16 cellular contexts compared by ENCODE assay signal in the genomic region with DNA sequence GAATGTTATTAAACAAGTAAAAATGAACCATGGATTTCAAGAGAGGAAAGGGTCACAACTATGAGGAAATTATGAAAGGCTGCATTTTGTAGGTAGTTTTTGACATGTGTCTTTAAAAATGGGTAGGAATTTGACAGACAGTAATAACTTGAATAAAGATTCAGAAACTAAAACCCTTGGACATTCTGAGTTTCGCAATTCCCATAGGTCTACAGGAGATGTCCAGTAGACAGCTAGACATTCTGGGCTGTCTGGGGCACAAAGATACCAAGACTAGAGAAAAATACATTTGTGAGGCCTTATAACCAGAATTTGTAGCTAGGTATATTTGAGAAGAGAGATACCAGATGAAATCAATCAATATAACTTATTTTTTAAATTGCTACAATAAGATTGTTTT. TPM values are rescaled to one million over a fixed set of nuclear protein-coding genes. Genes with fewer than 3 reads are reported as not detected.
DNase-seq lines count a peak whose midpoint lies in the region; ATAC-seq, FAIRE-seq and TF ChIP-seq lines count a peak whose summit lies in the region.
"Had no signal": no experiment of that assay in that cellular context is flagged by ENCODE, and none has a peak within 500 bp of the region (broad histone marks: within the 10 kb centered on the region; RNA-seq: fewer than 3 reads in every experiment).

No MANE protein-coding gene starts in this region.

- CTCF ChIA-PET in A549 (lab: Yijun Ruan, JAX), result interaction anchor here (1.0 kb wide), 1 partner anchor 9 kb away, joined by 4 read pairs; no protein-coding TSS in a partner anchor

- TF ChIP-seq CTCF in A549 (IDR thresholded peaks at IDR 0.05), result no peak
- no peak for TF ChIP-seq CTCF in foreskin fibroblast (IDR thresholded peaks at IDR 0.05; ENCODE audit: low read depth, low read length)

- no peak overlapping the region for H3K4me2 ChIP-seq in A549
- H3K4me2 ChIP-seq: BLaER1 had no signal

- ATAC-seq in A549, result no peak

- H3K27ac ChIP-seq in A549, result no peak overlapping the region
- H3K27ac ChIP-seq: BLaER1 had no signal

- DNase-seq in A549 (ENCODE audit: low read depth in 1 of 2, low spot score in 1 of 2), result no peak
- DNase-seq in iris pigment epithelial cell (ENCODE audit: low read depth), result peak; percentile 21
- DNase-seq in foreskin fibroblast, result no peak
- no peak for DNase-seq in activated T-cell treated with anti-CD3 and anti-CD28 coated beads for 4 hours
- no peak for DNase-seq in RKO (ENCODE audit: low spot score)
- DNase-seq: AML-193; CD4-positive, alpha-beta memory T cell; DMS153; DMS79 treated with DMSO at 0.1 percent for 48 hours; GF-D8; GOT3; H7; KBM-7 had no signal

- 91% methylated on average over 1 of the region's 1 CpG for WGBS in A549 (ENCODE audit: missing lambda C conversion rate)

- no peak for TF ChIP-seq EP300 in A549 (IDR thresholded peaks at IDR 0.05)
- TF ChIP-seq EP300 in Ishikawa (IDR thresholded peaks at IDR 0.05; ENCODE audit: borderline replicate concordance), result no peak

- TF ChIP-seq POLR2A in A549 (IDR thresholded peaks at IDR 0.05; ENCODE audit: low read length), result no peak

- peaks cover 8% of the 10 kb centered on the region; the same call in 2 of the 3 replicates for H3K4me1 ChIP-seq in A549
- H3K4me1 ChIP-seq: BLaER1 had no signal

- no peak for FAIRE-seq in A549 (lab: Jason Lieb, UNC)
- FAIRE-seq: A204.1 had no signal

- no peak overlapping the region for H3K4me3 ChIP-seq in A549
- no peak overlapping the region for H3K4me3 ChIP-seq in foreskin fibroblast (ENCODE audit: low read depth in 1 of 2, low read length in 2 of 2)
- H3K4me3 ChIP-seq: BLaER1 had no signal

- H3K9me3 ChIP-seq in A549, result no peaks in the 10 kb centered on the region
- H3K9me3 ChIP-seq: BLaER1 had no signal

- TF ChIP-seq RAD21 in A549 (conservative IDR thresholded peaks at IDR 0.05 in 1 of 2, IDR thresholded peaks at IDR 0.05 in 1 of 2) (no peak), Ishikawa (IDR thresholded peaks at IDR 0.05; ENCODE audit: low read depth) (no peak)

- POLR2A ChIA-PET in A549 (lab: Yijun Ruan, JAX), result no interaction called here

TF ChIP-seq in A549, 52 proteins besides CTCF, POLR2A, EP300 and RAD21:
- TF ChIP-seq RARB (CRISPR knock-in tag; IDR thresholded peaks at IDR 0.05), result no peak
- TF ChIP-seq CEBPB (IDR thresholded peaks at IDR 0.05), result peak; percentile 14 to 24; a peak in 1 of 4 replicates

TF ChIP-seq in Ishikawa, 13 proteins besides CTCF, POLR2A, EP300 and RAD21:
- TF ChIP-seq CEBPB (IDR thresholded peaks at IDR 0.05) (peak; percentile 23; the same call in 1 of the 2 replicates), TAF1 (IDR thresholded peaks at IDR 0.05; ENCODE audit: low read depth) (no peak)

RNA-seq across cellular contexts. Expression of a gene that starts 42.3 kb away (rescaled TPM):
- polyA plus RNA-seq in A549 (2011; rRNA removed) (99.9 and 126 TPM in 2 replicates), A549 (2017; fragmentation: RNase III; extraction: RNeasy Plus Mini Kit Qiagen cat#74134 plus additional on column Dnase treatment) (64.1 to 70.1 TPM (median 66.7 TPM) in 3 replicates)
- 16.1 TPM in 2 replicates for polyA plus RNA-seq in A549 (2012; cell fraction: cytosol; rRNA removed)
- polyA plus RNA-seq in A549 (2012; cell fraction: nucleus; rRNA removed), result 8.9 and 17.0 TPM in 2 replicates
- 37.1 and 39.8 TPM in 2 replicates for polyA minus RNA-seq in A549 (2011; rRNA and poly(A)+ RNA removed)
